In genomic region chr2:53969285-53970094, GRCh38 we compare ENCODE assay signal across 8 cellular contexts. TPM values are rescaled to one million over a fixed set of nuclear protein-coding genes. Genes with fewer than 3 reads are reported as not detected.
A peak's percentile ranks its signal among the peaks of the same experiment; 100 is the strongest.
DNase-seq lines count a peak whose midpoint lies in the region; FAIRE-seq and TF ChIP-seq lines count a peak whose summit lies in the region.

No MANE protein-coding gene starts in this region.

- H3K4me3 ChIP-seq in HL-60 (replicated peaks; ENCODE audit: insufficient read depth, low read length) (peak overlapping the region; percentile 73), liver (ENCODE audit: low read depth in 1 of 3, low read length in 3 of 3) (peak overlapping the region; percentile 77 to 95 (median 78)), suprapubic skin (peak overlapping the region; percentile 99)

- no peaks in the 10 kb centered on the region for H3K9me3 ChIP-seq in liver (ENCODE audit: control insufficient read depth in 4 of 4, low read length in 3 of 4)
- no peaks in the 10 kb centered on the region for H3K9me3 ChIP-seq in suprapubic skin

- 1% methylated on average over 12 of the region's 12 CpGs for WGBS in liver
- 1% methylated on average over 12 of the region's 12 CpGs for WGBS in suprapubic skin

- TF ChIP-seq RAD21 in liver (IDR thresholded peaks at IDR 0.05), result no peak

- no peak for TF ChIP-seq CTCF in HL-60 (IDR thresholded peaks at IDR 0.05; ENCODE audit: insufficient read depth, low read length)
- TF ChIP-seq CTCF in liver (IDR thresholded peaks at IDR 0.05; ENCODE audit: low read depth, low read length, missing input control), result no peak
- TF ChIP-seq CTCF in suprapubic skin (IDR thresholded peaks at IDR 0.05), result no peak

- H3K27ac Mint-ChIP-seq in activated naive CD4-positive, alpha-beta T cell treated with anti-CD3 and anti-CD28 coated beads, Interleukin-2, amount 10 ng/mL, durations not matched to agents 7 days and 5 days, result peak overlapping the region; percentile 88

- peaks cover 52% of the 10 kb centered on the region for H3K4me1 Mint-ChIP-seq in activated naive CD4-positive, alpha-beta T cell treated with anti-CD3 and anti-CD28 coated beads, Interleukin-2, amount 10 ng/mL, durations not matched to agents 7 days and 5 days

- CTCF ChIA-PET in activated naive CD4-positive, alpha-beta T cell treated with anti-CD3 and anti-CD28 coated beads, Interleukin-2, amount 10 ng/mL, durations not matched to agents 7 days and 5 days (lab: Charles Lee), result interaction anchor here (1.0 kb wide), 1 partner anchor 202 kb away, joined by 3 read pairs; the partner anchor contains the start of gene CHAC2

- TF ChIP-seq EP300 in suprapubic skin (IDR thresholded peaks at IDR 0.05), result no peak

- FAIRE-seq in RCC 7860 (lab: Jason Lieb, UNC) (peak; percentile 75), GM19239 (lab: Jason Lieb, UNC) (no peak)

- peak in 1 of 2 donors; percentile 9 for TF ChIP-seq POLR2A in suprapubic skin (IDR thresholded peaks at IDR 0.05)

- H3K4me3 Mint-ChIP-seq in activated naive CD4-positive, alpha-beta T cell treated with anti-CD3 and anti-CD28 coated beads, Interleukin-2, amount 10 ng/mL, durations not matched to agents 7 days and 5 days, result peak overlapping the region; percentile 92

- H3K4me1 ChIP-seq in liver (ENCODE audit: control insufficient read depth in 4 of 4, insufficient read depth in 4 of 4, low read length in 3 of 4) (peaks cover 3 to 20% (median 12%) of the 10 kb centered on the region in 4 donors), suprapubic skin (peaks cover 41% of the 10 kb centered on the region)

- no peaks in the 10 kb centered on the region for H3K27me3 ChIP-seq in HL-60 (ENCODE audit: insufficient read depth, poor library complexity, severe bottlenecking)
- H3K27me3 ChIP-seq in liver (ENCODE audit: control insufficient read depth in 4 of 4, insufficient read depth in 4 of 4, low read length in 3 of 4), result no peaks in the 10 kb centered on the region
- no peaks in the 10 kb centered on the region for H3K27me3 ChIP-seq in suprapubic skin

- H3K36me3 ChIP-seq in liver (ENCODE audit: control insufficient read depth in 4 of 4, insufficient read depth in 3 of 4, low read depth in 1 of 4, low read length in 3 of 4), result peaks cover 0 to 4% (median 0%) of the 10 kb centered on the region in 4 donors
- H3K36me3 ChIP-seq in suprapubic skin, result peaks cover 5% of the 10 kb centered on the region

- DNase-seq in activated naive CD4-positive, alpha-beta T cell treated with anti-CD3 and anti-CD28 coated beads, Interleukin-2, amount 10 ng/mL, durations not matched to agents 7 days and 5 days, result no peak
- no peak for DNase-seq in activated naive CD4-positive, alpha-beta T cell treated with Interleukin-2 at 50 U/mL for 16 hours
- DNase-seq in HL-60 (ENCODE audit: low read depth in 1 of 2, low spot score in 1 of 2) (peak in 1 of 2 experiments; percentile 14), RCC 7860 (ENCODE audit: low spot score) (peak; percentile 68), cerebellar cortex (ENCODE audit: low spot score) (peak; percentile 12), suprapubic skin (ENCODE audit: low spot score in 2 of 2) (no peak), GM19239 (ENCODE audit: insufficient read length, low spot score) (no peak)

- H3K9me3 Mint-ChIP-seq in activated naive CD4-positive, alpha-beta T cell treated with anti-CD3 and anti-CD28 coated beads, Interleukin-2, amount 10 ng/mL, durations not matched to agents 7 days and 5 days, result no peaks in the 10 kb centered on the region

- peaks cover 32% of the 10 kb centered on the region for H3K36me3 Mint-ChIP-seq in activated naive CD4-positive, alpha-beta T cell treated with anti-CD3 and anti-CD28 coated beads, Interleukin-2, amount 10 ng/mL, durations not matched to agents 7 days and 5 days

- H3K9ac ChIP-seq in liver (ENCODE audit: low read depth in 1 of 2, low read length in 2 of 2), result peak overlapping the region; percentile 92 to 98

- peak overlapping the region; percentile 87 for H3K27ac ChIP-seq in HL-60 (replicated peaks)
- peak overlapping the region; percentile 85 to 98 for H3K27ac ChIP-seq in liver (ENCODE audit: low read depth in 1 of 2, low read length in 2 of 2)
- H3K27ac ChIP-seq in suprapubic skin, result peak overlapping the region; percentile 99

- no peaks in the 10 kb centered on the region for H3K27me3 Mint-ChIP-seq in activated naive CD4-positive, alpha-beta T cell treated with anti-CD3 and anti-CD28 coated beads, Interleukin-2, amount 10 ng/mL, durations not matched to agents 7 days and 5 days

TF ChIP-seq in liver, 16 proteins besides CTCF, POLR2A, EP300 and RAD21:
- TF ChIP-seq HNF4G (IDR thresholded peaks at IDR 0.05), result no peak
- no peak for TF ChIP-seq SP1 (IDR thresholded peaks at IDR 0.05)
- TF ChIP-seq FOXA2 (IDR thresholded peaks at IDR 0.05), result peak; percentile 86
- peak; percentile 88 for TF ChIP-seq ATF3 (IDR thresholded peaks at IDR 0.05)
- no peak for TF ChIP-seq NR2F2 (IDR thresholded peaks at IDR 0.05)
- peak in 1 of 2 donors; percentile 19 for TF ChIP-seq HNF4A (conservative IDR thresholded peaks at IDR 0.05)
- peak; percentile 73 for TF ChIP-seq FOXA1 (IDR thresholded peaks at IDR 0.05)
- TF ChIP-seq JUND (IDR thresholded peaks at IDR 0.05), result peak; percentile 87 to 88
- TF ChIP-seq GABPA (IDR thresholded peaks at IDR 0.05 in 1 of 2, conservative IDR thresholded peaks at IDR 0.05 in 1 of 2), result peak in 1 of 2 donors; percentile 34
TF ChIP-seq in liver: peak in this region for 6.

RNA-seq across cellular contexts. Expression of gene PSME4, which starts 1.3 kb away (rescaled TPM):
- total RNA-seq in liver (10 to 100 TPM; 40.2 to 52.8 TPM), suprapubic skin (10 to 100 TPM; 39.1 to 66.1 (median 48.5) TPM)
- polyA plus RNA-seq in liver, result 10 to 100 TPM; 15.4 to 16.7 TPM

Comparison
In these comparisons a context has a peak if more than half of its experiments do, and no peak if none do; other contexts are left out.
1. DNase-seq: peak in RCC 7860 (single experiment) and cerebellar cortex (single experiment); none in activated naive CD4-positive, alpha-beta T cell treated with anti-CD3 and anti-CD28 coated beads, Interleukin-2, amount 10 ng/mL, durations not matched to agents 7 days and 5 days (single experiment), activated naive CD4-positive, alpha-beta T cell treated with Interleukin-2 at 50 U/mL for 16 hours (single experiment), suprapubic skin (0 of 2) and GM19239 (single experiment).
2. Peak in every context shown above with its lines, with median percentiles within 50 percentile points of each other: H3K27ac ChIP-seq and H3K4me3 ChIP-seq.